ENCODE assay signal across 23 cellular contexts in the genomic region with DNA sequence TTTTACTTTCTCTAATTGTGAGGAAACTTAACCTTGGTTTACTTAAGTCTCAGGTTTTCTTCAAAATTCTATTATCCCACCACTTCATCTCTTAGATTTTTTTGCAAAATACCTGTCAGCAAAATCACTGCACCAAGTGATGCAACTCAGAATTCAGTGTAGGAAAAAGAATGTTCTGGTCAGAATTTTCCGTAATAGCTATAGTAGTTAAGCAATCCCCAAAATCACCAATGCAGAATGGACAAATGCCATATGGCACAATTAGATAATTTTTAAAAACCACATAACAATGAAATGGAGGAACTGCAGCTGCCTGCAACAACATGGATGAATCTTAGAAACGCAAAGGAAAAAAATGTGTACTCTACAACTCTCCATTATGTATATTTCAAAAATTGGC.
"Had no signal": no experiment of that assay in that cellular context is flagged by ENCODE, and none has a peak within 500 bp of the region (broad histone marks: within the 10 kb centered on the region; RNA-seq: fewer than 3 reads in every experiment).

No MANE protein-coding gene starts in this region.

- H3K27ac Mint-ChIP-seq: activated CD4-positive, alpha-beta T cell treated with anti-CD3 and anti-CD28 coated beads for 36 hours; activated naive CD4-positive, alpha-beta T cell treated with anti-CD3 and anti-CD28 coated beads, Interleukin-2, amount 50 U/mL, for 72 hours; activated T-cell treated with anti-CD3 and anti-CD28 coated beads, Interleukin-2, amount 50 U/mL, for 72 hours; natural killer cell treated with Interleukin-12 subunit alpha and Interleukin-12 subunit beta and Interleukin-15 and Interleukin-18, amount 100 ng/mL, for 72 hours had no signal

- H3K4me3 Mint-ChIP-seq: activated CD4-positive, alpha-beta T cell treated with anti-CD3 and anti-CD28 coated beads for 36 hours; activated T-cell treated with anti-CD3 and anti-CD28 coated beads, Interleukin-2, amount 50 U/mL, for 72 hours; natural killer cell treated with Interleukin-12 subunit alpha and Interleukin-12 subunit beta and Interleukin-15 and Interleukin-18, amount 100 ng/mL, for 72 hours had no signal

- H3K4me1 Mint-ChIP-seq: activated CD4-positive, alpha-beta T cell treated with anti-CD3 and anti-CD28 coated beads for 36 hours had no signal

- H3K36me3 Mint-ChIP-seq: activated naive CD4-positive, alpha-beta T cell treated with anti-CD3 and anti-CD28 coated beads, Interleukin-2, amount 50 U/mL, for 72 hours; natural killer cell treated with Interleukin-12 subunit alpha and Interleukin-12 subunit beta and Interleukin-15 and Interleukin-18, amount 100 ng/mL, for 72 hours had no signal

- H3K27me3 Mint-ChIP-seq: activated CD4-positive, alpha-beta T cell treated with anti-CD3 and anti-CD28 coated beads for 36 hours; natural killer cell treated with Interleukin-12 subunit alpha and Interleukin-12 subunit beta and Interleukin-15 and Interleukin-18, amount 100 ng/mL, for 72 hours had no signal

- DNase-seq: activated CD4-positive, alpha-beta T cell treated with anti-CD3 and anti-CD28 coated beads for 36 hours; activated CD4-positive, alpha-beta T cell treated with anti-CD3 and anti-CD28 coated beads, Interleukin-2, amount 50 U/mL, for 4 hours; activated CD4-positive, CD25-positive, alpha-beta regulatory T cell; activated naive CD4-positive, alpha-beta T cell; activated T-cell treated with anti-CD3 and anti-CD28 coated beads for 4 hours; activated T-cell treated with anti-CD3 and anti-CD28 coated beads, Interleukin-2, amount 50 U/mL, for 72 hours; aorta; cerebellar nuclear complex; foreskin melanocyte; left lung; mesendoderm; mucosa of descending colon; small intestine; stimulated activated CD4-positive, alpha-beta T cell treated with anti-CD3 and anti-CD28 coated beads, Interleukin-1b, Interleukin-23, amount 100 ng/mL, for 48 hours; stimulated activated naive CD4-positive, alpha-beta T cell; tibial artery had no signal

- ATAC-seq: activated CD4-positive, alpha-beta T cell treated with anti-CD3 and anti-CD28 coated beads for 36 hours; activated naive CD4-positive, alpha-beta T cell treated with anti-CD3 and anti-CD28 coated beads, Interleukin-2, amount 50 U/mL, for 72 hours; activated T-cell treated with anti-CD3 and anti-CD28 coated beads, Interleukin-2, amount 50 U/mL, for 72 hours; left lung; mucosa of descending colon; natural killer cell treated with Interleukin-12 subunit alpha and Interleukin-12 subunit beta and Interleukin-15 and Interleukin-18, amount 100 ng/mL, for 72 hours; sciatic nerve had no signal

- H3K4me3 ChIP-seq: cardiac muscle cell, coronary artery, left lung, lung, mucosa of descending colon, suprapubic skin, tibial artery had no signal
